In genomic region chr4:38160487-38161207, GRCh38 we compare ENCODE assay signal across 8 cellular contexts.
DNase-seq lines count a peak whose midpoint lies in the region; ATAC-seq and TF ChIP-seq lines count a peak whose summit lies in the region.

No MANE protein-coding gene starts in this region.

- H3K9me3 ChIP-seq in testis, result no peaks in the 10 kb centered on the region

- DNase-seq in AG09319 (ENCODE audit: extremely low read depth, low read depth), result peak; percentile 91
- DNase-seq in NCI-H460 (ENCODE audit: extremely low read depth, low read depth), result peak; percentile 59
- DNase-seq in activated T-cell treated with anti-CD3 and anti-CD28 coated beads for 48 hours (ENCODE audit: low read depth), result peak; percentile 31
- peak; percentile 96 to 99 for DNase-seq in foreskin keratinocyte
- DNase-seq in sciatic nerve (ENCODE audit: low spot score), result no peak
- DNase-seq in testis, result no peak

- no peaks in the 10 kb centered on the region for H3K36me3 ChIP-seq in testis (ENCODE audit: low read depth, missing control alignments)

- H3K27me3 ChIP-seq in foreskin keratinocyte (no peaks in the 10 kb centered on the region), testis (no peaks in the 10 kb centered on the region)

- H3K4me3 ChIP-seq in testis, result no peak overlapping the region

- intact Hi-C loops in sciatic nerve (cut with DNase I) (loop anchor here (5.0 kb wide), 1 partner anchor 88 kb away; no protein-coding TSS in a partner anchor), testis (cut with DNase I; ENCODE audit: low total_unique reads) (no loop called here)

- H3K27ac ChIP-seq in foreskin keratinocyte (peak overlapping the region; percentile 100), testis (no peak overlapping the region)

- WGBS in testis, 2 donors, result 68% methylated on average over 3 of the region's 3 CpGs

- TF ChIP-seq POLR2A in testis (IDR thresholded peaks at IDR 0.05), result no peak

- H3K4me1 ChIP-seq in foreskin keratinocyte (peaks cover 47% of the 10 kb centered on the region), testis (no peaks in the 10 kb centered on the region)

- peak; percentile 88 for ATAC-seq in GM19023 (IDR thresholded peaks at IDR 0.05; ENCODE audit: unreplicated experiment)
- ATAC-seq in HG03103 (IDR thresholded peaks at IDR 0.05; ENCODE audit: low read depth, unreplicated experiment), result peak; percentile 96
- ATAC-seq in foreskin keratinocyte, result peak; percentile 81
- ATAC-seq in sciatic nerve, result peak; percentile 92

- TF ChIP-seq CTCF in AG09319 (IDR thresholded peaks at IDR 0.05; ENCODE audit: low read depth, low read length) (no peak), foreskin keratinocyte (conservative IDR thresholded peaks at IDR 0.05) (no peak), testis (IDR thresholded peaks at IDR 0.05) (no peak)

Comparison
In these comparisons a context has a peak if more than half of its experiments do, and no peak if none do; other contexts are left out.
1. DNase-seq: peak in AG09319 (single experiment), NCI-H460 (single experiment), activated T-cell treated with anti-CD3 and anti-CD28 coated beads for 48 hours (single experiment) and foreskin keratinocyte (2 of 2); none in sciatic nerve (single experiment) and testis (single experiment).
2. Peak in every context shown above with its lines, with median percentiles within 50 percentile points of each other: ATAC-seq.